Comparison of ENCODE assay signal across 2 cellular contexts in genomic region chr2:75290600-75291140, GRCh38.
TF ChIP-seq lines count a peak whose summit lies in the region.

No MANE protein-coding gene starts in this region.

TF ChIP-seq in H1, 55 proteins besides CTCF, POLR2A, EP300 and RAD21 (continued from another document):
- TF ChIP-seq PHF8 (conservative IDR thresholded peaks at IDR 0.05; ENCODE audit: low read depth, low read length) = no peak
- no peak for TF ChIP-seq RXRA (IDR thresholded peaks at IDR 0.05; ENCODE audit: insufficient read depth, low read depth, low read length)
- TF ChIP-seq HDAC6 (IDR thresholded peaks at IDR 0.05; ENCODE audit: low read depth, low read length) = no peak
- TF ChIP-seq POU5F1 (IDR thresholded peaks at IDR 0.05; ENCODE audit: low read depth, low read length) = no peak
- no peak for TF ChIP-seq EZH2 (IDR thresholded peaks at IDR 0.05; ENCODE audit: low read depth, low read length, severe bottlenecking)
- no peak for TF ChIP-seq RNF2 (IDR thresholded peaks at IDR 0.05; ENCODE audit: borderline replicate concordance, low read depth, low read length, missing control alignments, poor library complexity, severe bottlenecking)
- no peak for TF ChIP-seq SUZ12 (IDR thresholded peaks at IDR 0.05; ENCODE audit: low read length)
- no peak for TF ChIP-seq BRCA1 (IDR thresholded peaks at IDR 0.05; ENCODE audit: low read depth, low read length)
- TF ChIP-seq TAF1 (IDR thresholded peaks at IDR 0.05; ENCODE audit: low read depth, low read length) = no peak
- no peak for TF ChIP-seq RFX5 (IDR thresholded peaks at IDR 0.05; ENCODE audit: borderline replicate concordance, low read depth, low read length)
- TF ChIP-seq SP4 (IDR thresholded peaks at IDR 0.05; ENCODE audit: low read length) = no peak

TF ChIP-seq in neural cell, 6 proteins besides CTCF, POLR2A, EP300 and RAD21 (continued from another document):
- TF ChIP-seq REST (IDR thresholded peaks at IDR 0.05; ENCODE audit: borderline replicate concordance) = no peak
